11 cellular contexts compared by ENCODE assay signal in genomic region chr5:168086104-168086610, GRCh38.
DNase-seq lines count a peak whose midpoint lies in the region; ATAC-seq, FAIRE-seq and TF ChIP-seq lines count a peak whose summit lies in the region.
"Had no signal": no experiment of that assay in that cellular context is flagged by ENCODE, and none has a peak within 500 bp of the region (broad histone marks: within the 10 kb centered on the region; RNA-seq: fewer than 3 reads in every experiment).

No MANE protein-coding gene starts in this region.

- no peaks in the 10 kb centered on the region for H3K27me3 Mint-ChIP-seq in chondrocyte (ENCODE audit: low read depth)

- TF ChIP-seq POLR2A in gastrocnemius medialis (IDR thresholded peaks at IDR 0.05), result no peak

- WGBS in pancreas, 2 donors, result 22 to 26% methylated on average over 11 of the region's 11 CpGs

- no peaks in the 10 kb centered on the region for H3K36me3 Mint-ChIP-seq in chondrocyte (ENCODE audit: low read depth)

- intact Hi-C loops in pancreas (cut with DNase I), result no loop called here
- intact Hi-C loops in gastrocnemius medialis (cut with DNase I; ENCODE audit: low total_unique reads), result no loop called here

- H3K27me3 ChIP-seq in pancreas, result no peaks in the 10 kb centered on the region
- no peaks in the 10 kb centered on the region for H3K27me3 ChIP-seq in gastrocnemius medialis

- H3K4me3 Mint-ChIP-seq in chondrocyte (ENCODE audit: unreplicated experiment), result no peak overlapping the region
- H3K4me3 Mint-ChIP-seq: activated T-cell treated with anti-CD3 and anti-CD28 coated beads, Interleukin-2, amount 50 U/mL, for 72 hours had no signal

- peaks cover 2% of the 10 kb centered on the region for H3K9me3 Mint-ChIP-seq in chondrocyte (ENCODE audit: low read depth)
- H3K9me3 Mint-ChIP-seq: activated T-cell treated with anti-CD3 and anti-CD28 coated beads, Interleukin-2, amount 50 U/mL, for 72 hours had no signal

- peak; percentile 72 to 97 (median 88) for ATAC-seq in pancreas
- ATAC-seq in gastrocnemius medialis, result no peak
- ATAC-seq: activated T-cell treated with anti-CD3 and anti-CD28 coated beads, Interleukin-2, amount 50 U/mL, for 72 hours had no signal

- FAIRE-seq in pancreas (lab: Jason Lieb, UNC), result no peak

- DNase-seq in GM03348 (ENCODE audit: low spot score) (peak; percentile 84), M059J (ENCODE audit: low read depth) (peak; percentile 99), chondrocyte (ENCODE audit: low spot score) (no peak), pancreas (peak in 2 of 6 donors; percentile 12 to 43), globus pallidus (ENCODE audit: low spot score) (no peak), NCI-H2107 (lab: John Stamatoyannopoulos, UW) (no peak), GM19238 (ENCODE audit: insufficient read length, low spot score) (no peak), gastrocnemius medialis (no peak)
- DNase-seq: activated T-cell treated with anti-CD3 and anti-CD28 coated beads, Interleukin-2, amount 50 U/mL, for 72 hours; erythroblast; OCI-M1 had no signal

- TF ChIP-seq CTCF in chondrocyte (IDR thresholded peaks at IDR 0.05), result peak; percentile 32
- no peak for TF ChIP-seq CTCF in pancreas (IDR thresholded peaks at IDR 0.05)
- no peak for TF ChIP-seq CTCF in gastrocnemius medialis (IDR thresholded peaks at IDR 0.05 in 4 of 5, conservative IDR thresholded peaks at IDR 0.05 in 1 of 5)

- H3K36me3 ChIP-seq in pancreas (no peaks in the 10 kb centered on the region), gastrocnemius medialis (no peaks in the 10 kb centered on the region)

- peaks cover 23% of the 10 kb centered on the region for H3K4me1 Mint-ChIP-seq in chondrocyte (ENCODE audit: low read depth)

- H3K9me3 ChIP-seq in pancreas (no peaks in the 10 kb centered on the region), gastrocnemius medialis (no peaks in the 10 kb centered on the region)

- H3K4me1 ChIP-seq in pancreas, result no peaks in the 10 kb centered on the region
- H3K4me1 ChIP-seq in gastrocnemius medialis, result no peaks in the 10 kb centered on the region

- H3K27ac Mint-ChIP-seq in chondrocyte (ENCODE audit: unreplicated experiment), result peak overlapping the region; percentile 88
- H3K27ac Mint-ChIP-seq: activated T-cell treated with anti-CD3 and anti-CD28 coated beads, Interleukin-2, amount 50 U/mL, for 72 hours had no signal

- H3K27ac ChIP-seq in pancreas, result no peak overlapping the region
- no peak overlapping the region for H3K27ac ChIP-seq in gastrocnemius medialis

- H3K4me3 ChIP-seq in pancreas (no peak overlapping the region), gastrocnemius medialis (no peak overlapping the region)

- in situ Hi-C loops in gastrocnemius medialis (cut with MboI; ENCODE audit: low sequenced_read_pairs in 4 of 4), result no loop called here

Comparison
In these comparisons a context has a peak if more than half of its experiments do, and no peak if none do; other contexts are left out.
1. DNase-seq: peak in GM03348 (single experiment) and M059J (single experiment); none in chondrocyte (single experiment), globus pallidus (single experiment), NCI-H2107 (single experiment), GM19238 (single experiment) and gastrocnemius medialis (0 of 2).
2. ATAC-seq: peak in pancreas (4 of 4); none in gastrocnemius medialis (0 of 2).